24 cellular contexts compared by ENCODE assay signal in genomic region chr7:128763541-128763940, GRCh38. TPM values are rescaled to one million over a fixed set of nuclear protein-coding genes. Genes with fewer than 3 reads are reported as not detected.
DNase-seq lines count a peak whose midpoint lies in the region; ATAC-seq, FAIRE-seq and TF ChIP-seq lines count a peak whose summit lies in the region.
"Had no signal": no experiment of that assay in that cellular context is flagged by ENCODE, and none has a peak within 500 bp of the region (broad histone marks: within the 10 kb centered on the region; RNA-seq: fewer than 3 reads in every experiment).

No MANE protein-coding gene starts in this region.

- H4K20me1 ChIP-seq in GM23248 (ENCODE audit: insufficient read depth), result no peaks in the 10 kb centered on the region

- TF ChIP-seq EP300 in esophagus muscularis mucosa (IDR thresholded peaks at IDR 0.05), result no peak

- peaks cover 94% of the 10 kb centered on the region for H3K36me3 ChIP-seq in GM23248 (ENCODE audit: low read depth)
- H3K36me3 ChIP-seq in esophagus muscularis mucosa, result peaks cover 15 to 92% (median 63%) of the 10 kb centered on the region in 4 donors
- peaks cover 15 to 18% of the 10 kb centered on the region in 2 donors for H3K36me3 ChIP-seq in kidney (ENCODE audit: control insufficient read depth in 1 of 2, insufficient read depth in 2 of 2, low read length in 2 of 2)
- peaks cover 14% of the 10 kb centered on the region for H3K36me3 ChIP-seq in rectal smooth muscle tissue (ENCODE audit: control insufficient read depth, insufficient read depth, low read length)
- H3K36me3 ChIP-seq in WERI-Rb-1, result peaks cover 52% of the 10 kb centered on the region
- H3K36me3 ChIP-seq in HAP-1 (replicated peaks), result peaks cover 77% of the 10 kb centered on the region

- H3K9ac ChIP-seq in GM23248 (no peak overlapping the region), kidney (ENCODE audit: low read length in 2 of 2) (no peak overlapping the region), rectal smooth muscle tissue (ENCODE audit: low read length) (no peak overlapping the region)

- ATAC-seq in GM21786 (IDR thresholded peaks at IDR 0.05; ENCODE audit: unreplicated experiment), result no peak
- ATAC-seq: Panc1 had no signal

- H3K27ac ChIP-seq in GM23248 (0 out of 2 replicates have a peak overlapping the region, but pooled peaks have one; percentile 14), esophagus muscularis mucosa (replicated peaks in 1 of 4) (peak overlapping the region; percentile 77 to 93 (median 83)), kidney (ENCODE audit: low read depth in 2 of 2, low read length in 2 of 2) (no peak overlapping the region), rectal smooth muscle tissue (ENCODE audit: low read depth, low read length) (peak overlapping the region; percentile 48), WERI-Rb-1 (no peak overlapping the region)

- no peaks in the 10 kb centered on the region for H3K9me2 ChIP-seq in GM23248 (ENCODE audit: insufficient read depth)

- DNase-seq in GM23248 (peak; percentile 42), esophagus muscularis mucosa (ENCODE audit: extremely low spot score) (no peak), kidney (no peak), WERI-Rb-1 (no peak), HAP-1 (ENCODE audit: low spot score in 2 of 2) (no peak), islet precursor cell (no peak)
- DNase-seq: CD4-positive, alpha-beta T cell; COR-L47; DMS79 treated with DMSO at 0.1 percent for 48 hours; NCI-H1105; NCI-H2029 treated with DMSO at 0.1 percent for 48 hours; NCI-H2171; NCI-H345; NCI-H524; NCI-H774; NK-92 treated with Interleukin-12 subunit alpha and Interleukin-12 subunit beta, amount 100 ng/mL, for 24 hours; SIG-M5 had no signal

- no peak overlapping the region for H3K4me2 ChIP-seq in GM23248 (ENCODE audit: unreplicated experiment)

- no peak for TF ChIP-seq CTCF in esophagus muscularis mucosa (IDR thresholded peaks at IDR 0.05)
- TF ChIP-seq CTCF in kidney (IDR thresholded peaks at IDR 0.05; ENCODE audit: borderline replicate concordance, extremely low read depth, insufficient read depth), result no peak
- no peak for TF ChIP-seq CTCF in WERI-Rb-1 (IDR thresholded peaks at IDR 0.05; ENCODE audit: low read depth, low read length)

- no peak overlapping the region for H3K4me3 ChIP-seq in GM23248
- H3K4me3 ChIP-seq in esophagus muscularis mucosa, result no peak overlapping the region
- H3K4me3 ChIP-seq in kidney (ENCODE audit: low read length in 2 of 2), result no peak overlapping the region
- no peak overlapping the region for H3K4me3 ChIP-seq in rectal smooth muscle tissue (ENCODE audit: low read length)
- no peak overlapping the region for H3K4me3 ChIP-seq in WERI-Rb-1 (ENCODE audit: low read depth, low read length)
- H3K4me3 ChIP-seq in HAP-1, result no peak overlapping the region

- no peak for TF ChIP-seq POLR2A in esophagus muscularis mucosa (IDR thresholded peaks at IDR 0.05; ENCODE audit: low read depth)

- H3K27me3 ChIP-seq in GM23248 (replicated peaks; ENCODE audit: insufficient read depth) (no peaks in the 10 kb centered on the region), esophagus muscularis mucosa (no peaks in the 10 kb centered on the region), rectal smooth muscle tissue (ENCODE audit: control insufficient read depth, insufficient read depth, low read length) (no peaks in the 10 kb centered on the region), WERI-Rb-1 (ENCODE audit: insufficient read depth, low read depth, severe bottlenecking) (no peaks in the 10 kb centered on the region), HAP-1 (ENCODE audit: low read depth) (no peaks in the 10 kb centered on the region)

- H2AFZ ChIP-seq in GM23248, result no peak overlapping the region

- in situ Hi-C loops in GM23248 (cut with MboI) (no loop called here), HAP-1 (cut with MboI; ENCODE audit: low sequenced_read_pairs) (no loop called here)

- peak; percentile 17 for FAIRE-seq in kidney (lab: Jason Lieb, UNC)
- FAIRE-seq: A204.1, H1 had no signal

- peaks cover 100% of the 10 kb centered on the region for H3K79me2 ChIP-seq in GM23248 (ENCODE audit: insufficient read depth)

- intact Hi-C loops in esophagus muscularis mucosa (cut with DNase I) (loop anchor here (5.0 kb wide), 1 partner anchor 69 kb away; the partner anchor contains the start of gene FLNC), kidney (cut with DNase I) (no loop called here)

- 78 to 79% methylated on average over 3 of the region's 3 CpGs for WGBS in GM23248 (ENCODE audit: low coverage in 1 of 2, low lambda C conversion rate in 2 of 2, missing lambda C conversion rate in 2 of 2), 2 experiments
- 55% methylated on average over 3 of the region's 3 CpGs for WGBS in esophagus muscularis mucosa

- peaks cover 10% of the 10 kb centered on the region for H3K4me1 ChIP-seq in GM23248 (ENCODE audit: insufficient read depth)
- peaks cover 10 to 37% (median 27%) of the 10 kb centered on the region in 4 donors for H3K4me1 ChIP-seq in esophagus muscularis mucosa
- no peaks in the 10 kb centered on the region for H3K4me1 ChIP-seq in kidney (ENCODE audit: control insufficient read depth in 1 of 2, insufficient read depth in 1 of 2, low read depth in 1 of 2, low read length in 2 of 2)
- peaks cover 3% of the 10 kb centered on the region for H3K4me1 ChIP-seq in rectal smooth muscle tissue (ENCODE audit: control insufficient read depth, insufficient read depth, low read length)
- H3K4me1 ChIP-seq in HAP-1, result peaks cover 4% of the 10 kb centered on the region; the same call in 1 of the 2 replicates

- peaks cover 85% of the 10 kb centered on the region for H3F3A ChIP-seq in GM23248 (ENCODE audit: insufficient read depth)

- H3K9me3 ChIP-seq in GM23248 (ENCODE audit: low read depth) (no peaks in the 10 kb centered on the region), esophagus muscularis mucosa (no peaks in the 10 kb centered on the region), kidney (ENCODE audit: control insufficient read depth in 1 of 2, low read length in 2 of 2) (no peaks in the 10 kb centered on the region), WERI-Rb-1 (ENCODE audit: severe bottlenecking) (no peaks in the 10 kb centered on the region), HAP-1 (no peaks in the 10 kb centered on the region)

RNA-seq across cellular contexts. Expression of gene OPN1SW, which starts 12.1 kb away (rescaled TPM):
- not detected in 2 replicates for total RNA-seq in GM23248 (2014; rRNA removed; shearing (Covaris generic))
- polyA plus RNA-seq in GM23248 (2016; fragmentation: Nextera tagmentation; extraction: Ambion mirVana), result 2.2 and 2.6 TPM in 2 replicates
- not detected for total RNA-seq in esophagus muscularis mucosa
- total RNA-seq in kidney, result not detected
- not detected for polyA plus RNA-seq in kidney (ENCODE audit: insufficient read depth, low read depth, low replicate concordance)
- total RNA-seq: CD4-positive, alpha-beta T cell; H1 had no signal
- polyA plus RNA-seq: BJ, H1, IgD-negative memory B cell had no signal

RNA-seq across cellular contexts. Expression of gene CALU, which starts 24.4 kb away (rescaled TPM):
- 1,466 and 1,589 TPM in 2 replicates for total RNA-seq in GM23248 (2014; rRNA removed; shearing (Covaris generic))
- polyA plus RNA-seq in GM23248 (2016; fragmentation: Nextera tagmentation; extraction: Ambion mirVana) (1,706 and 1,740 TPM in 2 replicates), kidney (ENCODE audit: insufficient read depth, low read depth, low replicate concordance) (32.9 TPM)
- total RNA-seq in esophagus muscularis mucosa (100 to 1,000 TPM; 188 to 269 (median 199) TPM), kidney (75.1 TPM)

RNA-seq across cellular contexts. Expression of gene CCDC136, which starts 28.2 kb away (rescaled TPM):
- 3.1 and 3.8 TPM in 2 replicates for total RNA-seq in GM23248 (2014; rRNA removed; shearing (Covaris generic))
- 2.8 and 3.9 TPM in 2 replicates for polyA plus RNA-seq in GM23248 (2016; fragmentation: Nextera tagmentation; extraction: Ambion mirVana)
- total RNA-seq in esophagus muscularis mucosa, result 10 to 100 TPM; 20.7 to 36.5 (median 33.7) TPM
- total RNA-seq in kidney, result 4.2 TPM
- polyA plus RNA-seq in kidney (ENCODE audit: insufficient read depth, low read depth, low replicate concordance), result 1.4 TPM

Comparison
In these comparisons a context has a peak if more than half of its experiments do, and no peak if none do; other contexts are left out.
1. H3K27ac ChIP-seq: peak in GM23248 (single experiment), esophagus muscularis mucosa (4 of 4) and rectal smooth muscle tissue (single experiment); none in kidney (0 of 2) and WERI-Rb-1 (single experiment).